ENCODE assay signal across 1 cellular context in the genomic region with DNA sequence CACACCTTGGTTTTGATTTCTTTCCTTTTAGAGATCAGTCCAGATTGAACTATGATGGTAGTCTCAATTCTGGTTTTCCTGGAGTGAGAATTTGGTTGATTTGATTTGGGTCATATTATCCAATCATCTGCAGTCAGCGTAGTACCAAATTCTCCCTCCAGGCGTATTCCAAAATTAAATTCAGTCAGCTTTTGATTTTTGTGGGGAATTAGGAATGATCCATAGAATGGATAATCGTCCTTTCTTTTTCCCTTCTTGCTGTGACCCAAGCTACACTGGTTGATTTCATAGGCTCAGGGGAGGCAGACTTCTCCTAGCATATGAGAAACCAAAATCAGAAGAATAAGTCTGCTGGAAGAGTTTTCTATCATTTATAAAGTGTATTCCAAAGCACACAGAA.
TF ChIP-seq lines count a peak whose summit lies in the region.

No MANE protein-coding gene starts in this region.

TF ChIP-seq in K562, 482 proteins besides CTCF, POLR2A, EP300 and RAD21:
- TF ChIP-seq, protein P1, sequence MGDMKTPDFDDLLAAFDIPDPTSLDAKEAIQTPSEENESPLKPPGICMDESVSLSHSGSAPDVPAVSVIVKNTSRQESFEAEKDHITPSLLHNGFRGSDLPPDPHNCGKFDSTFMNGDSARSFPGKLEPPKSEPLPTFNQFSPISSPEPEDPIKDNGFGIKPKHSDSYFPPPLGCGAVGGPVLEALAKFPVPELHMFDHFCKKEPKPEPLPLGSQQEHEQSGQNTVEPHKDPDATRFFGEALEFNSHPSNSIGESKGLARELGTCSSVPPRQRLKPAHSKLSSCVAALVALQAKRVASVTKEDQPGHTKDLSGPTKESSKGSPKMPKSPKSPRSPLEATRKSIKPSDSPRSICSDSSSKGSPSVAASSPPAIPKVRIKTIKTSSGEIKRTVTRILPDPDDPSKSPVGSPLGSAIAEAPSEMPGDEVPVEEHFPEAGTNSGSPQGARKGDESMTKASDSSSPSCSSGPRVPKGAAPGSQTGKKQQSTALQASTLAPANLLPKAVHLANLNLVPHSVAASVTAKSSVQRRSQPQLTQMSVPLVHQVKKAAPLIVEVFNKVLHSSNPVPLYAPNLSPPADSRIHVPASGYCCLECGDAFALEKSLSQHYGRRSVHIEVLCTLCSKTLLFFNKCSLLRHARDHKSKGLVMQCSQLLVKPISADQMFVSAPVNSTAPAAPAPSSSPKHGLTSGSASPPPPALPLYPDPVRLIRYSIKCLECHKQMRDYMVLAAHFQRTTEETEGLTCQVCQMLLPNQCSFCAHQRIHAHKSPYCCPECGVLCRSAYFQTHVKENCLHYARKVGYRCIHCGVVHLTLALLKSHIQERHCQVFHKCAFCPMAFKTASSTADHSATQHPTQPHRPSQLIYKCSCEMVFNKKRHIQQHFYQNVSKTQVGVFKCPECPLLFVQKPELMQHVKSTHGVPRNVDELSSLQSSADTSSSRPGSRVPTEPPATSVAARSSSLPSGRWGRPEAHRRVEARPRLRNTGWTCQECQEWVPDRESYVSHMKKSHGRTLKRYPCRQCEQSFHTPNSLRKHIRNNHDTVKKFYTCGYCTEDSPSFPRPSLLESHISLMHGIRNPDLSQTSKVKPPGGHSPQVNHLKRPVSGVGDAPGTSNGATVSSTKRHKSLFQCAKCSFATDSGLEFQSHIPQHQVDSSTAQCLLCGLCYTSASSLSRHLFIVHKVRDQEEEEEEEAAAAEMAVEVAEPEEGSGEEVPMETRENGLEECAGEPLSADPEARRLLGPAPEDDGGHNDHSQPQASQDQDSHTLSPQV (IDR thresholded peaks at IDR 0.05), result no peak
- TF ChIP-seq SAFB2 (IDR thresholded peaks at IDR 0.05; ENCODE audit: borderline replicate concordance, low read depth, low read length, severe bottlenecking) (no peak), MAFG (tag; conservative IDR thresholded peaks at IDR 0.05) (no peak), ZNF184 (CRISPR knock-in tag; IDR thresholded peaks at IDR 0.05) (no peak), RBM17 (IDR thresholded peaks at IDR 0.05; ENCODE audit: borderline replicate concordance, low read depth, low read length) (no peak), ILK (tag; IDR thresholded peaks at IDR 0.05; ENCODE audit: borderline replicate concordance, low read depth) (no peak), EWSR1 (IDR thresholded peaks at IDR 0.05; ENCODE audit: borderline replicate concordance, low read depth, partially characterized antibody) (no peak), MCM7 (IDR thresholded peaks at IDR 0.05) (no peak), MCM3 (IDR thresholded peaks at IDR 0.05) (no peak), SIRT6 (IDR thresholded peaks at IDR 0.05; ENCODE audit: low read depth, low read length) (no peak), ZNF347 (CRISPR knock-in tag; IDR thresholded peaks at IDR 0.05; ENCODE audit: low read depth) (no peak), ZKSCAN8 (CRISPR knock-in tag; IDR thresholded peaks at IDR 0.05) (no peak), DDX20 (tag; IDR thresholded peaks at IDR 0.05; ENCODE audit: low read depth) (no peak)
- TF ChIP-seq, protein P2, sequence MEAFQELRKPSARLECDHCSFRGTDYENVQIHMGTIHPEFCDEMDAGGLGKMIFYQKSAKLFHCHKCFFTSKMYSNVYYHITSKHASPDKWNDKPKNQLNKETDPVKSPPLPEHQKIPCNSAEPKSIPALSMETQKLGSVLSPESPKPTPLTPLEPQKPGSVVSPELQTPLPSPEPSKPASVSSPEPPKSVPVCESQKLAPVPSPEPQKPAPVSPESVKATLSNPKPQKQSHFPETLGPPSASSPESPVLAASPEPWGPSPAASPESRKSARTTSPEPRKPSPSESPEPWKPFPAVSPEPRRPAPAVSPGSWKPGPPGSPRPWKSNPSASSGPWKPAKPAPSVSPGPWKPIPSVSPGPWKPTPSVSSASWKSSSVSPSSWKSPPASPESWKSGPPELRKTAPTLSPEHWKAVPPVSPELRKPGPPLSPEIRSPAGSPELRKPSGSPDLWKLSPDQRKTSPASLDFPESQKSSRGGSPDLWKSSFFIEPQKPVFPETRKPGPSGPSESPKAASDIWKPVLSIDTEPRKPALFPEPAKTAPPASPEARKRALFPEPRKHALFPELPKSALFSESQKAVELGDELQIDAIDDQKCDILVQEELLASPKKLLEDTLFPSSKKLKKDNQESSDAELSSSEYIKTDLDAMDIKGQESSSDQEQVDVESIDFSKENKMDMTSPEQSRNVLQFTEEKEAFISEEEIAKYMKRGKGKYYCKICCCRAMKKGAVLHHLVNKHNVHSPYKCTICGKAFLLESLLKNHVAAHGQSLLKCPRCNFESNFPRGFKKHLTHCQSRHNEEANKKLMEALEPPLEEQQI (IDR thresholded peaks at IDR 0.05), result no peak
- TF ChIP-seq, protein P3, sequence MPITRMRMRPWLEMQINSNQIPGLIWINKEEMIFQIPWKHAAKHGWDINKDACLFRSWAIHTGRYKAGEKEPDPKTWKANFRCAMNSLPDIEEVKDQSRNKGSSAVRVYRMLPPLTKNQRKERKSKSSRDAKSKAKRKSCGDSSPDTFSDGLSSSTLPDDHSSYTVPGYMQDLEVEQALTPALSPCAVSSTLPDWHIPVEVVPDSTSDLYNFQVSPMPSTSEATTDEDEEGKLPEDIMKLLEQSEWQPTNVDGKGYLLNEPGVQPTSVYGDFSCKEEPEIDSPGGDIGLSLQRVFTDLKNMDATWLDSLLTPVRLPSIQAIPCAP (CRISPR knock-in tag; IDR thresholded peaks at IDR 0.05; ENCODE audit: borderline replicate concordance), result no peak
- TF ChIP-seq, protein P4, sequence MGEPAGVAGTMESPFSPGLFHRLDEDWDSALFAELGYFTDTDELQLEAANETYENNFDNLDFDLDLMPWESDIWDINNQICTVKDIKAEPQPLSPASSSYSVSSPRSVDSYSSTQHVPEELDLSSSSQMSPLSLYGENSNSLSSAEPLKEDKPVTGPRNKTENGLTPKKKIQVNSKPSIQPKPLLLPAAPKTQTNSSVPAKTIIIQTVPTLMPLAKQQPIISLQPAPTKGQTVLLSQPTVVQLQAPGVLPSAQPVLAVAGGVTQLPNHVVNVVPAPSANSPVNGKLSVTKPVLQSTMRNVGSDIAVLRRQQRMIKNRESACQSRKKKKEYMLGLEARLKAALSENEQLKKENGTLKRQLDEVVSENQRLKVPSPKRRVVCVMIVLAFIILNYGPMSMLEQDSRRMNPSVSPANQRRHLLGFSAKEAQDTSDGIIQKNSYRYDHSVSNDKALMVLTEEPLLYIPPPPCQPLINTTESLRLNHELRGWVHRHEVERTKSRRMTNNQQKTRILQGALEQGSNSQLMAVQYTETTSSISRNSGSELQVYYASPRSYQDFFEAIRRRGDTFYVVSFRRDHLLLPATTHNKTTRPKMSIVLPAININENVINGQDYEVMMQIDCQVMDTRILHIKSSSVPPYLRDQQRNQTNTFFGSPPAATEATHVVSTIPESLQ (CRISPR knock-in tag; IDR thresholded peaks at IDR 0.05), result no peak
- TF ChIP-seq, protein P5, sequence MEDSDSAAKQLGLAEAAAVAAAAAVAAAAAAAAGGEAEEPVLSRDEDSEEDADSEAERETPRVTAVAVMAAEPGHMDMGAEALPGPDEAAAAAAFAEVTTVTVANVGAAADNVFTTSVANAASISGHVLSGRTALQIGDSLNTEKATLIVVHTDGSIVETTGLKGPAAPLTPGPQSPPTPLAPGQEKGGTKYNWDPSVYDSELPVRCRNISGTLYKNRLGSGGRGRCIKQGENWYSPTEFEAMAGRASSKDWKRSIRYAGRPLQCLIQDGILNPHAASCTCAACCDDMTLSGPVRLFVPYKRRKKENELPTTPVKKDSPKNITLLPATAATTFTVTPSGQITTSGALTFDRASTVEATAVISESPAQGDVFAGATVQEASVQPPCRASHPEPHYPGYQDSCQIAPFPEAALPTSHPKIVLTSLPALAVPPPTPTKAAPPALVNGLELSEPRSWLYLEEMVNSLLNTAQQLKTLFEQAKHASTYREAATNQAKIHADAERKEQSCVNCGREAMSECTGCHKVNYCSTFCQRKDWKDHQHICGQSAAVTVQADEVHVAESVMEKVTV (CRISPR knock-in tag; IDR thresholded peaks at IDR 0.05), result no peak
